ENCODE assay signal across 14 cellular contexts in the genomic region with DNA sequence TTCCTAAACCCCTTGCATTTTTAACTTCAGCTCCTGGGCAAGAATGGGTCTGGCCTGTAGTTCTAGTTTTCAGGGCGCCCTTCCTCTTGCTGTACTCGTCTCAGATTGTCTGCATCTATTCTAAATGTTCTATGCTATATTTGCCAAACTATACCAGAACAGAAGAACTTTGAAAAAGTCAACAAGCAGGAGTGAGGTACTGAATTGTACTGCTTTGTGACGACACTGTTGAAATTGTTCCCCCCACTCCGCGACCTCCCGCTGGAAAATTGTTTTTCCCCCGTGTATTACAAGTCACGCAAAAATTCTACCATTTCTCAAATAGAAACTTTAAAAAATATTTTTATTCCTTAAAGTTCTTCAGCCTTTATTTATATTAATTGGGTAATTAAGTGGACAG.
"Had no signal": no experiment of that assay in that cellular context is flagged by ENCODE, and none has a peak within 500 bp of the region (broad histone marks: within the 10 kb centered on the region; RNA-seq: fewer than 3 reads in every experiment).

No MANE protein-coding gene starts in this region.

- H3K36me3 ChIP-seq: adrenal gland had no signal

- H3K4me3 Mint-ChIP-seq: activated CD4-positive, alpha-beta memory T cell treated with anti-CD3 and anti-CD28 coated beads, Interleukin-2, amount 10 ng/mL, durations not matched to agents 7 days and 5 days; activated T-cell treated with anti-CD3 and anti-CD28 coated beads, Interleukin-2, amount 50 U/mL, for 24 hours; natural killer cell treated with Interleukin-12 subunit alpha and Interleukin-12 subunit beta and Interleukin-15 and Interleukin-18, amount 100 ng/mL, for 72 hours; stimulated activated naive CD8-positive, alpha-beta T cell treated with anti-CD3 and anti-CD28 coated beads, Interleukin-15, amount 100 ng/mL, for 72 hours; T-helper 1 cell treated with Interleukin-12 subunit alpha and Interleukin-12 subunit beta and Interleukin-4 antibody, amounts not matched to agents 30 μg/mL and 1 μg/mL, for 36 hours had no signal

- H3K27ac ChIP-seq: adrenal gland had no signal

- ATAC-seq: esophagus mucosa; left ventricle myocardium superior; natural killer cell treated with Interleukin-12 subunit alpha and Interleukin-12 subunit beta and Interleukin-15 and Interleukin-18, amount 100 ng/mL, for 72 hours; stimulated activated naive CD8-positive, alpha-beta T cell treated with anti-CD3 and anti-CD28 coated beads, Interleukin-15, amount 100 ng/mL, for 72 hours had no signal

- H3K27ac Mint-ChIP-seq: activated CD4-positive, alpha-beta memory T cell treated with anti-CD3 and anti-CD28 coated beads, Interleukin-2, amount 10 ng/mL, durations not matched to agents 7 days and 5 days; activated T-cell treated with anti-CD3 and anti-CD28 coated beads, Interleukin-2, amount 50 U/mL, for 24 hours; natural killer cell treated with Interleukin-12 subunit alpha and Interleukin-12 subunit beta and Interleukin-15 and Interleukin-18, amount 100 ng/mL, for 72 hours; T-helper 1 cell treated with Interleukin-12 subunit alpha and Interleukin-12 subunit beta and Interleukin-4 antibody, amounts not matched to agents 30 μg/mL and 1 μg/mL, for 36 hours had no signal

- H3K27me3 ChIP-seq: adrenal gland had no signal

- DNase-seq: activated CD4-positive, alpha-beta memory T cell treated with anti-CD3 and anti-CD28 coated beads, Interleukin-2, amount 10 ng/mL, durations not matched to agents 7 days and 5 days; activated CD4-positive, alpha-beta T cell treated with anti-CD3 and anti-CD28 coated beads for 4 hours; activated effector memory CD4-positive, alpha-beta T cell treated with Interleukin-2 at 50 U/mL for 16 hours; activated naive CD4-positive, alpha-beta T cell treated with anti-CD3 and anti-CD28 coated beads, Interleukin-2, amount 50 U/mL, for 16 hours; activated T-cell treated with anti-CD3 and anti-CD28 coated beads, Interleukin-2, amount 50 U/mL, for 24 hours; adrenal gland; hypothalamus; left ventricle myocardium superior; mesenchymal stem cell; stimulated activated CD4-positive, alpha-beta T cell treated with anti-CD3 and anti-CD28 coated beads, Interleukin-1b, Interleukin-23, amount 100 ng/mL, for 48 hours; stimulated activated naive CD8-positive, alpha-beta T cell treated with anti-CD3 and anti-CD28 coated beads, Interleukin-15, amount 100 ng/mL, for 72 hours had no signal

- H3K27me3 Mint-ChIP-seq: activated CD4-positive, alpha-beta memory T cell treated with anti-CD3 and anti-CD28 coated beads, Interleukin-2, amount 10 ng/mL, durations not matched to agents 7 days and 5 days; activated T-cell treated with anti-CD3 and anti-CD28 coated beads, Interleukin-2, amount 50 U/mL, for 24 hours; natural killer cell treated with Interleukin-12 subunit alpha and Interleukin-12 subunit beta and Interleukin-15 and Interleukin-18, amount 100 ng/mL, for 72 hours; stimulated activated naive CD8-positive, alpha-beta T cell treated with anti-CD3 and anti-CD28 coated beads, Interleukin-15, amount 100 ng/mL, for 72 hours had no signal

- H3K9me3 Mint-ChIP-seq: activated CD4-positive, alpha-beta memory T cell treated with anti-CD3 and anti-CD28 coated beads, Interleukin-2, amount 10 ng/mL, durations not matched to agents 7 days and 5 days; activated T-cell treated with anti-CD3 and anti-CD28 coated beads, Interleukin-2, amount 50 U/mL, for 24 hours; natural killer cell treated with Interleukin-12 subunit alpha and Interleukin-12 subunit beta and Interleukin-15 and Interleukin-18, amount 100 ng/mL, for 72 hours; stimulated activated naive CD8-positive, alpha-beta T cell treated with anti-CD3 and anti-CD28 coated beads, Interleukin-15, amount 100 ng/mL, for 72 hours; T-helper 1 cell treated with Interleukin-12 subunit alpha and Interleukin-12 subunit beta and Interleukin-4 antibody, amounts not matched to agents 30 μg/mL and 1 μg/mL, for 36 hours had no signal

- H3K4me1 Mint-ChIP-seq: activated CD4-positive, alpha-beta memory T cell treated with anti-CD3 and anti-CD28 coated beads, Interleukin-2, amount 10 ng/mL, durations not matched to agents 7 days and 5 days had no signal

- H3K9me3 ChIP-seq: adrenal gland had no signal

- H3K4me3 ChIP-seq: adrenal gland had no signal

- H3K36me3 Mint-ChIP-seq: natural killer cell treated with Interleukin-12 subunit alpha and Interleukin-12 subunit beta and Interleukin-15 and Interleukin-18, amount 100 ng/mL, for 72 hours had no signal
